ENCODE assay signal across 23 cellular contexts in genomic region chr18:26175481-26175880, GRCh38. TPM values are rescaled to one million over a fixed set of nuclear protein-coding genes. Genes with fewer than 3 reads are reported as not detected.
DNase-seq lines count a peak whose midpoint lies in the region; ATAC-seq, FAIRE-seq and TF ChIP-seq lines count a peak whose summit lies in the region.
"Had no signal": no experiment of that assay in that cellular context is flagged by ENCODE, and none has a peak within 500 bp of the region (broad histone marks: within the 10 kb centered on the region; RNA-seq: fewer than 3 reads in every experiment).

No MANE protein-coding gene starts in this region.

- H4K20me1 ChIP-seq in KMS-11 (ENCODE audit: insufficient read depth), result no peaks in the 10 kb centered on the region

- peak overlapping the region; percentile 20; the same call in 1 of the 2 replicates for H3K4me2 ChIP-seq in KMS-11

- H3K27ac ChIP-seq in KMS-11, result no peak overlapping the region; the same call in 1 of the 2 replicates
- H3K27ac ChIP-seq in naive thymus-derived CD4-positive, alpha-beta T cell (ENCODE audit: low read depth, low read length), result no peak overlapping the region

- peaks cover 81% of the 10 kb centered on the region for H3K4me1 ChIP-seq in KMS-11 (ENCODE audit: low read depth, poor library complexity, severe bottlenecking)
- H3K4me1 ChIP-seq in naive thymus-derived CD4-positive, alpha-beta T cell (ENCODE audit: control insufficient read depth in 2 of 2, insufficient read depth in 2 of 2, low read length in 2 of 2), result no peaks in the 10 kb centered on the region

- no peak overlapping the region for H3K4me3 Mint-ChIP-seq in T-cell
- H3K4me3 Mint-ChIP-seq in naive thymus-derived CD4-positive, alpha-beta T cell, result peak overlapping the region in 3 of 10 donors; percentile 4 to 49 (median 6)
- H3K4me3 Mint-ChIP-seq: CD4-positive, CD25-positive, alpha-beta regulatory T cell; IgD-negative memory B cell had no signal

- H3K9ac ChIP-seq in KMS-11, result no peak overlapping the region

- H3K27me3 Mint-ChIP-seq in T-cell, result no peaks in the 10 kb centered on the region
- no peaks in the 10 kb centered on the region for H3K27me3 Mint-ChIP-seq in naive thymus-derived CD4-positive, alpha-beta T cell
- H3K27me3 Mint-ChIP-seq: CD4-positive, CD25-positive, alpha-beta regulatory T cell; IgD-negative memory B cell had no signal

- no peaks in the 10 kb centered on the region for H3K27me3 ChIP-seq in KMS-11 (ENCODE audit: insufficient read depth, low read depth)
- H3K27me3 ChIP-seq in naive thymus-derived CD4-positive, alpha-beta T cell (ENCODE audit: control insufficient read depth in 2 of 2, insufficient read depth in 2 of 2, low read length in 2 of 2), result no peaks in the 10 kb centered on the region

- intact Hi-C loops in naive thymus-derived CD4-positive, alpha-beta T cell (cut with micrococcal nuclease), result no loop called here

- H3K4me3 ChIP-seq in KMS-11 (IDR thresholded peaks at IDR 0.05; ENCODE audit: insufficient read depth, low read depth, low read length), result no peak overlapping the region
- H3K4me3 ChIP-seq in naive thymus-derived CD4-positive, alpha-beta T cell (ENCODE audit: low read length), result no peak overlapping the region

- no peaks in the 10 kb centered on the region for H3K36me3 ChIP-seq in KMS-11 (ENCODE audit: insufficient read depth)
- no peaks in the 10 kb centered on the region for H3K36me3 ChIP-seq in naive thymus-derived CD4-positive, alpha-beta T cell (ENCODE audit: control insufficient read depth in 2 of 3, insufficient read depth in 3 of 3, low read length in 3 of 3)

- peak; percentile 53 for FAIRE-seq in D721Med (lab: Jason Lieb, UNC)

- CTCF ChIA-PET in T-cell (lab: Charles Lee), result interaction anchor here in 1 of 2 donors (0.6 kb wide), 1 partner anchor 16 kb away, joined by 5 read pairs; no protein-coding TSS in a partner anchor
- CTCF ChIA-PET in naive thymus-derived CD4-positive, alpha-beta T cell (lab: Charles Lee), result no interaction called here

- no peaks in the 10 kb centered on the region for H3K9me3 ChIP-seq in naive thymus-derived CD4-positive, alpha-beta T cell (ENCODE audit: control insufficient read depth in 2 of 3, low read length in 3 of 3)

- H2AFZ ChIP-seq in KMS-11 (ENCODE audit: low read depth), result no peak overlapping the region

- TF ChIP-seq CTCF in D721Med (IDR thresholded peaks at IDR 0.05; ENCODE audit: insufficient read depth, missing control alignments), result no peak
- TF ChIP-seq CTCF in KMS-11 (conservative IDR thresholded peaks at IDR 0.05; ENCODE audit: low read depth, low read length), result no peak

- DNase-seq in D721Med (ENCODE audit: insufficient read length, low spot score) (no peak), T-cell (no peak), NCI-H510A (lab: John Stamatoyannopoulos, UW) (no peak), iPS-NIHi11 (ENCODE audit: low spot score) (no peak), NCI-H1105 treated with DMSO at 0.1 percent for 48 hours (lab: John Stamatoyannopoulos, UW) (no peak)
- peak in 4 of 9 donors; percentile 23 to 35 (median 28) for DNase-seq in naive thymus-derived CD4-positive, alpha-beta T cell
- DNase-seq: CD4-positive, CD25-positive, alpha-beta regulatory T cell; COR-L47; DMS 273 treated with DMSO at 0.1 percent for 48 hours; DMS79 treated with DMSO at 0.1 percent for 48 hours; H7; Karpas-422; MV-4-11; NCI-H1694 treated with DMSO at 0.1 percent for 48 hours; NCI-H2081 treated with DMSO at 0.1 percent for 48 hours; NCI-H2227 treated with DMSO at 0.1 percent for 48 hours; NCI-H510A treated with DMSO at 0.1 percent for 48 hours; NCI-H774; NK-92 treated with Interleukin-12 subunit alpha and Interleukin-12 subunit beta, amount 100 ng/mL, for 24 hours had no signal

- H3K4me1 Mint-ChIP-seq in T-cell, result peaks cover 11 to 14% (median 14%) of the 10 kb centered on the region in 3 donors
- peaks cover 8 to 15% (median 11%) of the 10 kb centered on the region in 7 donors for H3K4me1 Mint-ChIP-seq in naive thymus-derived CD4-positive, alpha-beta T cell

- ATAC-seq in T-cell (replicated peaks in 1 of 4), result peak in 3 of 4 experiments; percentile 19 to 75 (median 67)
- ATAC-seq in naive thymus-derived CD4-positive, alpha-beta T cell, result peak; percentile 58
- ATAC-seq: Panc1 had no signal

- no peaks in the 10 kb centered on the region for H3K36me3 Mint-ChIP-seq in T-cell
- no peaks in the 10 kb centered on the region for H3K36me3 Mint-ChIP-seq in naive thymus-derived CD4-positive, alpha-beta T cell
- H3K36me3 Mint-ChIP-seq: CD4-positive, CD25-positive, alpha-beta regulatory T cell had no signal

- no peaks in the 10 kb centered on the region for H3K79me2 ChIP-seq in KMS-11 (ENCODE audit: insufficient read depth, low read depth)

- peak overlapping the region in 1 of 2 donors; percentile 59 for H3K27ac Mint-ChIP-seq in T-cell
- peak overlapping the region in 7 of 9 donors; percentile 11 to 86 (median 44) for H3K27ac Mint-ChIP-seq in naive thymus-derived CD4-positive, alpha-beta T cell
- H3K27ac Mint-ChIP-seq: IgD-negative memory B cell had no signal

- no peaks in the 10 kb centered on the region for H3K9me3 Mint-ChIP-seq in T-cell
- peaks cover 0 to 1% (median 0%) of the 10 kb centered on the region in 11 donors for H3K9me3 Mint-ChIP-seq in naive thymus-derived CD4-positive, alpha-beta T cell
- H3K9me3 Mint-ChIP-seq: CD4-positive, CD25-positive, alpha-beta regulatory T cell; IgD-negative memory B cell had no signal

- POLR2A ChIA-PET in T-cell (lab: Charles Lee), result interaction anchor here in 1 of 2 donors (0.6 kb wide), 1 partner anchor 146 kb away, joined by 3 read pairs; no protein-coding TSS in a partner anchor
- POLR2A ChIA-PET in naive thymus-derived CD4-positive, alpha-beta T cell (lab: Charles Lee), result no interaction called here

RNA-seq across cellular contexts. Expression of gene PSMA8, which starts 41.8 kb away (rescaled TPM):
- under 1 TPM; 0.23 to 0.83 (median 0.35) TPM for total RNA-seq in T-cell
- total RNA-seq in naive thymus-derived CD4-positive, alpha-beta T cell, result under 1 TPM; 0.19 to 0.89 (median 0.59) TPM
- polyA plus RNA-seq in naive thymus-derived CD4-positive, alpha-beta T cell, result 1 to 10 TPM in 1 of 2 donors, under 1 TPM in 1; 0.39 to 1.6 TPM
- total RNA-seq: H7 had no signal
- polyA plus RNA-seq: BJ had no signal

RNA-seq across cellular contexts. Expression of gene TAF4B, which starts 50.8 kb away (rescaled TPM):
- 10 to 100 TPM in 4 of 5 donors, 1 to 10 TPM in 1; 9.9 to 17.1 (median 13.2) TPM for total RNA-seq in T-cell
- 10 to 100 TPM; 12.0 to 15.7 (median 12.6) TPM for total RNA-seq in naive thymus-derived CD4-positive, alpha-beta T cell
- 10 to 100 TPM in 1 of 2 donors, 1 to 10 TPM in 1; 7.3 to 14.5 TPM for polyA plus RNA-seq in naive thymus-derived CD4-positive, alpha-beta T cell
